In the genomic region with DNA sequence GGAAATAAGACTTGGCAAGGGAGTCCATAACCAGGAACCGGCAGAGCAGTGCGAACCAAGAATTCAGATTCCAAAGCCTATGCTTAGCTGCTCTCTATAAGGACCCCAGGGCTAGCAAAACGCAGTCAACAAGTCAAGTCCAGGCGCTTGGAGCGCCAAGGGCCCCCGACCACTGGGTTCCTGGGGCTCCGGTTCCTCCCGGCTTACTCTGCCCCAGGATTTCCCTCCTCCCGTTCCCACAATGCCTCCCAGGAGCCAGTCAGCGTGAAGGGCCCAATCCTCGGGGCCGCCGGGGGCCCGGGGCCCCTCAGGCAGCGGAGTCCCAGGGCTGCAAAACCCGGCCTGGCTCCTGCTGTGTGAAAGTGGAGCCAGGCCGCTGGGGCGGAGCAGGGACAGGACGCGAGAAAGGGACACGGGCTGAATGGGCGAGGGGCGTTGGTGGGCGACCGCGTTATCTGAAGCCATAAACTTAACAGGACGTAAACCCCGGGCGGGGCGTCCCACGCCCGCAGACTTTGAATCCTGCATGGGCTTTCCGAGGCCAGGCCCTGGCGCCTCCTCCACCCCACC, we compare ENCODE assay signal across 9 cellular contexts. TPM values are rescaled to one million over a fixed set of nuclear protein-coding genes. Genes with fewer than 3 reads are reported as not detected.
DNase-seq lines count a peak whose midpoint lies in the region; ATAC-seq and TF ChIP-seq lines count a peak whose summit lies in the region.
"Had no signal": no experiment of that assay in that cellular context is flagged by ENCODE, and none has a peak within 500 bp of the region (broad histone marks: within the 10 kb centered on the region; RNA-seq: fewer than 3 reads in every experiment).

No MANE protein-coding gene starts in this region.

- DNase-seq in AG04449 (ENCODE audit: low read depth, low spot score) (no peak), NCI-H2227 treated with DMSO at 0.1 percent for 48 hours (lab: John Stamatoyannopoulos, UW) (peak; percentile 18), erythroblast (lab: John Stamatoyannopoulos, UW) (peak; percentile 65 to 68), mucosa of descending colon (peak; percentile 85 to 89 (median 88)), Kasumi-1 (lab: John Stamatoyannopoulos, UW) (no peak)
- DNase-seq in activated CD8-positive, alpha-beta memory T cell treated with anti-CD3 and anti-CD28 coated beads, Interleukin-2, amount 50 U/mL, for 4 hours, result peak; percentile 33
- peak; percentile 10 to 62 for DNase-seq in stimulated activated effector memory CD8-positive, alpha-beta T cell treated with anti-CD3 and anti-CD28 coated beads, Interleukin-12 subunit alpha, Interleukin-12 subunit beta, amount 100 ng/mL, for 72 hours (ENCODE audit: low spot score in 2 of 2)

- no peaks in the 10 kb centered on the region for H3K9me3 ChIP-seq in mucosa of descending colon

- no peaks in the 10 kb centered on the region for H3K9me3 Mint-ChIP-seq in stimulated activated effector memory CD8-positive, alpha-beta T cell treated with anti-CD3 and anti-CD28 coated beads, Interleukin-12 subunit alpha, Interleukin-12 subunit beta, amount 100 ng/mL, for 72 hours

- POLR2A ChIA-PET in AG04449 (lab: Yijun Ruan, JAX), result no interaction called here

- H3K36me3 ChIP-seq in mucosa of descending colon (ENCODE audit: low read depth), result no peaks in the 10 kb centered on the region

- TF ChIP-seq CTCF in AG04449 (IDR thresholded peaks at IDR 0.05; ENCODE audit: insufficient read depth, low read length, missing control alignments), result no peak
- TF ChIP-seq CTCF in mucosa of descending colon (IDR thresholded peaks at IDR 0.05), result no peak

- H3K4me3 Mint-ChIP-seq in stimulated activated effector memory CD8-positive, alpha-beta T cell treated with anti-CD3 and anti-CD28 coated beads, Interleukin-12 subunit alpha, Interleukin-12 subunit beta, amount 100 ng/mL, for 72 hours, result peak overlapping the region; percentile 60

- H3K36me3 Mint-ChIP-seq in stimulated activated effector memory CD8-positive, alpha-beta T cell treated with anti-CD3 and anti-CD28 coated beads, Interleukin-12 subunit alpha, Interleukin-12 subunit beta, amount 100 ng/mL, for 72 hours, result no peaks in the 10 kb centered on the region

- H3K27ac Mint-ChIP-seq in stimulated activated effector memory CD8-positive, alpha-beta T cell treated with anti-CD3 and anti-CD28 coated beads, Interleukin-12 subunit alpha, Interleukin-12 subunit beta, amount 100 ng/mL, for 72 hours, result peak overlapping the region; percentile 43

- H3K4me1 Mint-ChIP-seq in stimulated activated effector memory CD8-positive, alpha-beta T cell treated with anti-CD3 and anti-CD28 coated beads, Interleukin-12 subunit alpha, Interleukin-12 subunit beta, amount 100 ng/mL, for 72 hours, result peaks cover 7% of the 10 kb centered on the region

- peaks cover 57% of the 10 kb centered on the region for H3K4me1 ChIP-seq in mucosa of descending colon (ENCODE audit: low read depth)

- H3K4me3 ChIP-seq in AG04449 (ENCODE audit: low read depth, low read length), result peak overlapping the region; percentile 30
- H3K4me3 ChIP-seq in mucosa of descending colon, result peak overlapping the region; percentile 81

- TF ChIP-seq POLR2A in erythroblast (IDR thresholded peaks at IDR 0.05; ENCODE audit: low read length), result no peak

- ATAC-seq in GM21529 (IDR thresholded peaks at IDR 0.05; ENCODE audit: unreplicated experiment) (peak; percentile 50), mucosa of descending colon (peak; percentile 1)
- ATAC-seq in stimulated activated effector memory CD8-positive, alpha-beta T cell treated with anti-CD3 and anti-CD28 coated beads, Interleukin-12 subunit alpha, Interleukin-12 subunit beta, amount 100 ng/mL, for 72 hours, result peak; percentile 74

- CTCF ChIA-PET in AG04449 (lab: Yijun Ruan, JAX), result interaction anchor here (1.6 to 11.7 kb wide), 5 partner anchors 16 to 747 kb away, joined by 3 to 194 read pairs (median 27); no protein-coding TSS in a partner anchor

- intact Hi-C loops in mucosa of descending colon (cut with DNase I, micrococcal nuclease), result loop anchor here in 1 of 2 donors (5.0 kb wide), 1 partner anchor 69 kb away; no protein-coding TSS in a partner anchor

RNA-seq across cellular contexts. Expression of a gene that starts 1.5 kb away (rescaled TPM):
- 1,000 to 10,000 TPM; 1,334 to 4,222 (median 3,664) TPM for total RNA-seq in mucosa of descending colon

RNA-seq across cellular contexts. Expression of a gene that starts 45.5 kb away (rescaled TPM):
- total RNA-seq in mucosa of descending colon, result 1,000 to 10,000 TPM in 1 of 3 donors, 100 to 1,000 TPM in 2; 296 to 1,063 (median 953) TPM

RNA-seq across cellular contexts. Expression of a gene that starts 54.6 kb away (rescaled TPM):
- total RNA-seq in mucosa of descending colon, result not detected
- total RNA-seq: subcutaneous adipose tissue had no signal

Comparison
In these comparisons a context has a peak if more than half of its experiments do, and no peak if none do; other contexts are left out.
1. DNase-seq: peak in NCI-H2227 treated with DMSO at 0.1 percent for 48 hours (single experiment), activated CD8-positive, alpha-beta memory T cell treated with anti-CD3 and anti-CD28 coated beads, Interleukin-2, amount 50 U/mL, for 4 hours (single experiment), erythroblast (2 of 2), mucosa of descending colon (3 of 3) and stimulated activated effector memory CD8-positive, alpha-beta T cell treated with anti-CD3 and anti-CD28 coated beads, Interleukin-12 subunit alpha, Interleukin-12 subunit beta, amount 100 ng/mL, for 72 hours (2 of 2); none in AG04449 (single experiment) and Kasumi-1 (0 of 2).
2. ATAC-seq: peak in every context shown above with its lines; median percentile 74 in stimulated activated effector memory CD8-positive, alpha-beta T cell treated with anti-CD3 and anti-CD28 coated beads, Interleukin-12 subunit alpha, Interleukin-12 subunit beta, amount 100 ng/mL, for 72 hours; 50 in GM21529; 1 in mucosa of descending colon.